11 cellular contexts compared by ENCODE assay signal in genomic region chr12:81123611-81124010, GRCh38. TPM values are rescaled to one million over a fixed set of nuclear protein-coding genes. Genes with fewer than 3 reads are reported as not detected.
"Had no signal": no experiment of that assay in that cellular context is flagged by ENCODE, and none has a peak within 500 bp of the region (broad histone marks: within the 10 kb centered on the region; RNA-seq: fewer than 3 reads in every experiment).

No MANE protein-coding gene starts in this region.

- DNase-seq: IMR-90, KBM-7, KG1 had no signal

- FAIRE-seq: HepG2, HTR-8/SVneo, K562 had no signal

- H3K27ac ChIP-seq: HL-60, KMS-11 had no signal

- ATAC-seq: HepG2, K562 had no signal

- H3K4me2 ChIP-seq: KMS-11 had no signal

- H3K9ac ChIP-seq: KMS-11 had no signal

- H3K4me3 ChIP-seq: K562 had no signal

RNA-seq across cellular contexts. Expression of gene ACSS3, which starts 45.7 kb away (rescaled TPM):
- total RNA-seq: HT-29, HT1080 had no signal
- polyA plus RNA-seq: IgD-negative memory B cell, K562 had no signal
